In genomic region chr6:20210158-20210557, GRCh38 we compare ENCODE assay signal across 20 cellular contexts. TPM values are rescaled to one million over a fixed set of nuclear protein-coding genes. Genes with fewer than 3 reads are reported as not detected.
A peak's percentile ranks its signal among the peaks of the same experiment; 100 is the strongest.
DNase-seq lines count a peak whose midpoint lies in the region; ATAC-seq and TF ChIP-seq lines count a peak whose summit lies in the region.
"Had no signal": no experiment of that assay in that cellular context is flagged by ENCODE, and none has a peak within 500 bp of the region (broad histone marks: within the 10 kb centered on the region; RNA-seq: fewer than 3 reads in every experiment).

No MANE protein-coding gene starts in this region.

- no peaks in the 10 kb centered on the region for H3K9me3 Mint-ChIP-seq in activated naive CD8-positive, alpha-beta T cell treated with anti-CD3 and anti-CD28 coated beads, Interleukin-2, amount 50 U/mL, for 24 hours
- no peaks in the 10 kb centered on the region for H3K9me3 Mint-ChIP-seq in activated naive CD8-positive, alpha-beta T cell treated with anti-CD3 and anti-CD28 coated beads for 36 hours
- H3K9me3 Mint-ChIP-seq: stimulated activated memory B cell treated with anti-CD40 and anti-IgM and Interleukin-4, amounts not matched to agents 10 μg/mL and 1 μg/mL and 100 μg/mL, for 72 hours; T-helper 1 cell treated with Interleukin-12 subunit alpha and Interleukin-12 subunit beta and Interleukin-4 antibody, amounts not matched to agents 30 μg/mL and 1 μg/mL, for 36 hours had no signal

- H3K27ac Mint-ChIP-seq in activated naive CD8-positive, alpha-beta T cell treated with anti-CD3 and anti-CD28 coated beads, Interleukin-2, amount 50 U/mL, for 24 hours = no peak overlapping the region
- no peak overlapping the region for H3K27ac Mint-ChIP-seq in activated naive CD8-positive, alpha-beta T cell treated with anti-CD3 and anti-CD28 coated beads for 36 hours
- H3K27ac Mint-ChIP-seq: stimulated activated memory B cell treated with anti-CD40 and anti-IgM and Interleukin-4, amounts not matched to agents 10 μg/mL and 1 μg/mL and 100 μg/mL, for 72 hours had no signal

- no peak for DNase-seq in activated naive CD8-positive, alpha-beta T cell treated with anti-CD3 and anti-CD28 coated beads, Interleukin-2, amount 50 U/mL, for 24 hours
- no peak for DNase-seq in activated naive CD8-positive, alpha-beta T cell treated with anti-CD3 and anti-CD28 coated beads for 36 hours
- DNase-seq in Peyer's patch = no peak
- no peak for DNase-seq in lung (ENCODE audit: low spot score)
- DNase-seq in upper lobe of left lung = no peak
- DNase-seq in NCI-H2227 (lab: John Stamatoyannopoulos, UW; ENCODE audit: unreplicated experiment) = no peak
- DNase-seq in GM10266 (ENCODE audit: extremely low spot score) = no peak
- DNase-seq: activated CD4-positive, alpha-beta T cell treated with anti-CD3 and anti-CD28 coated beads for 1 hour; activated T-cell treated with anti-CD3 and anti-CD28 coated beads, Interleukin-2, amount 50 U/mL, for 1 hour; caudate nucleus; KBM-7; left cardiac atrium; NCI-H1436; NCI-H2227 treated with DMSO at 0.1 percent for 48 hours; pancreas; SHP77 had no signal

- no peak for TF ChIP-seq POLR2A in Peyer's patch (IDR thresholded peaks at IDR 0.05)
- TF ChIP-seq POLR2A in upper lobe of left lung (IDR thresholded peaks at IDR 0.05) = no peak

- H3K27ac ChIP-seq in Peyer's patch (peak overlapping the region in 3 of 4 donors; percentile 89 to 95 (median 90)), lung (ENCODE audit: low read depth in 1 of 2, low read length in 1 of 2) (peak overlapping the region; percentile 13 to 44), upper lobe of left lung (peak overlapping the region; percentile 67 to 94 (median 92))
- H3K27ac ChIP-seq: HL-60 had no signal

- WGBS in lung, 2 donors = 54 to 65% methylated on average over 3 of the region's 3 CpGs
- 69 to 71% methylated on average over 3 of the region's 3 CpGs for WGBS in upper lobe of left lung, 2 donors

- H3K27me3 Mint-ChIP-seq in activated naive CD8-positive, alpha-beta T cell treated with anti-CD3 and anti-CD28 coated beads, Interleukin-2, amount 50 U/mL, for 24 hours = peaks cover 7% of the 10 kb centered on the region
- H3K27me3 Mint-ChIP-seq in activated naive CD8-positive, alpha-beta T cell treated with anti-CD3 and anti-CD28 coated beads for 36 hours = peaks cover 9% of the 10 kb centered on the region

- no peaks in the 10 kb centered on the region for H3K27me3 ChIP-seq in Peyer's patch
- H3K27me3 ChIP-seq in lung (ENCODE audit: control insufficient read depth, insufficient read depth) = no peaks in the 10 kb centered on the region
- no peaks in the 10 kb centered on the region for H3K27me3 ChIP-seq in upper lobe of left lung
- H3K27me3 ChIP-seq: pancreas had no signal

- H3K4me3 ChIP-seq in Peyer's patch (peak overlapping the region in 2 of 4 donors; percentile 66 to 92), lung (no peak overlapping the region), upper lobe of left lung (peak overlapping the region in 1 of 4 donors; percentile 93)

- H3K36me3 ChIP-seq in Peyer's patch (no peaks in the 10 kb centered on the region), lung (ENCODE audit: control insufficient read depth in 2 of 2, insufficient read depth in 2 of 2, low read length in 2 of 2) (no peaks in the 10 kb centered on the region), upper lobe of left lung (no peaks in the 10 kb centered on the region)
- H3K36me3 ChIP-seq: pancreas had no signal

- peak overlapping the region; percentile 25 for H3K4me3 Mint-ChIP-seq in activated naive CD8-positive, alpha-beta T cell treated with anti-CD3 and anti-CD28 coated beads, Interleukin-2, amount 50 U/mL, for 24 hours
- no peak overlapping the region for H3K4me3 Mint-ChIP-seq in activated naive CD8-positive, alpha-beta T cell treated with anti-CD3 and anti-CD28 coated beads for 36 hours
- H3K4me3 Mint-ChIP-seq: stimulated activated memory B cell treated with anti-CD40 and anti-IgM and Interleukin-4, amounts not matched to agents 10 μg/mL and 1 μg/mL and 100 μg/mL, for 72 hours had no signal

- no peak for TF ChIP-seq EP300 in upper lobe of left lung (IDR thresholded peaks at IDR 0.05)

- H3K36me3 Mint-ChIP-seq in activated naive CD8-positive, alpha-beta T cell treated with anti-CD3 and anti-CD28 coated beads, Interleukin-2, amount 50 U/mL, for 24 hours (ENCODE audit: low read depth) = peaks cover under 1% of the 10 kb centered on the region
- peaks cover 5% of the 10 kb centered on the region for H3K36me3 Mint-ChIP-seq in activated naive CD8-positive, alpha-beta T cell treated with anti-CD3 and anti-CD28 coated beads for 36 hours
- H3K36me3 Mint-ChIP-seq: stimulated activated memory B cell treated with anti-CD40 and anti-IgM and Interleukin-4, amounts not matched to agents 10 μg/mL and 1 μg/mL and 100 μg/mL, for 72 hours had no signal

- TF ChIP-seq CTCF in Peyer's patch (IDR thresholded peaks at IDR 0.05) (no peak), lung (IDR thresholded peaks at IDR 0.05; ENCODE audit: control extremely low read depth, extremely low read depth) (no peak), upper lobe of left lung (IDR thresholded peaks at IDR 0.05) (no peak), GM10266 (IDR thresholded peaks at IDR 0.05; ENCODE audit: control insufficient read depth, insufficient read depth, low read depth, missing control alignments) (no peak)

- H3K4me1 Mint-ChIP-seq in activated naive CD8-positive, alpha-beta T cell treated with anti-CD3 and anti-CD28 coated beads, Interleukin-2, amount 50 U/mL, for 24 hours = peaks cover 65% of the 10 kb centered on the region
- H3K4me1 Mint-ChIP-seq in activated naive CD8-positive, alpha-beta T cell treated with anti-CD3 and anti-CD28 coated beads for 36 hours = peaks cover 46% of the 10 kb centered on the region

- H3K4me1 ChIP-seq in Peyer's patch (peaks cover 0 to 51% (median 0%) of the 10 kb centered on the region in 4 donors), lung (ENCODE audit: control insufficient read depth in 2 of 2, insufficient read depth in 2 of 2, low read length in 2 of 2) (peaks cover 8 to 17% of the 10 kb centered on the region in 2 donors), upper lobe of left lung (peaks cover 30 to 56% (median 37%) of the 10 kb centered on the region in 4 donors)

- ATAC-seq in activated naive CD8-positive, alpha-beta T cell treated with anti-CD3 and anti-CD28 coated beads, Interleukin-2, amount 50 U/mL, for 24 hours = no peak
- ATAC-seq in lung (ENCODE audit: insufficient read depth, low FRiP score) (no peak), upper lobe of left lung (ENCODE audit: low FRiP score in 2 of 2) (no peak), GM21737 (IDR thresholded peaks at IDR 0.05; ENCODE audit: unreplicated experiment) (no peak)
- ATAC-seq: left cardiac atrium; stimulated activated memory B cell treated with anti-CD40 and anti-IgM and Interleukin-4, amounts not matched to agents 10 μg/mL and 1 μg/mL and 100 μg/mL, for 72 hours had no signal

- no peaks in the 10 kb centered on the region for H3K9me3 ChIP-seq in Peyer's patch
- no peaks in the 10 kb centered on the region for H3K9me3 ChIP-seq in lung (ENCODE audit: control insufficient read depth in 2 of 2, insufficient read depth in 1 of 2, low read length in 1 of 2)
- no peaks in the 10 kb centered on the region for H3K9me3 ChIP-seq in upper lobe of left lung
- H3K9me3 ChIP-seq: pancreas had no signal

RNA-seq across cellular contexts. Expression of gene MBOAT1, which starts 2.1 kb away (rescaled TPM):
- total RNA-seq in activated naive CD8-positive, alpha-beta T cell treated with anti-CD3 and anti-CD28 coated beads for 36 hours = 1 to 10 TPM; 4.5 to 5.1 TPM
- total RNA-seq in Peyer's patch (10 to 100 TPM; 17.3 to 57.0 (median 45.2) TPM), lung (10 to 100 TPM; 12.9 to 27.4 TPM), upper lobe of left lung (10 to 100 TPM in 4 of 6 donors, 1 to 10 TPM in 2; 4.2 to 17.5 (median 12.2) TPM)
- polyA plus RNA-seq in lung = 1 to 10 TPM; 2.3 to 4.5 TPM

Comparison
In these comparisons a context has a peak if more than half of its experiments do, and no peak if none do; other contexts are left out.
1. H3K27ac ChIP-seq: peak in every context shown above with its lines; median percentile 92 in upper lobe of left lung; 90 in Peyer's patch; 28 in lung.